ENCODE assay signal across 1 cellular context in the genomic region with DNA sequence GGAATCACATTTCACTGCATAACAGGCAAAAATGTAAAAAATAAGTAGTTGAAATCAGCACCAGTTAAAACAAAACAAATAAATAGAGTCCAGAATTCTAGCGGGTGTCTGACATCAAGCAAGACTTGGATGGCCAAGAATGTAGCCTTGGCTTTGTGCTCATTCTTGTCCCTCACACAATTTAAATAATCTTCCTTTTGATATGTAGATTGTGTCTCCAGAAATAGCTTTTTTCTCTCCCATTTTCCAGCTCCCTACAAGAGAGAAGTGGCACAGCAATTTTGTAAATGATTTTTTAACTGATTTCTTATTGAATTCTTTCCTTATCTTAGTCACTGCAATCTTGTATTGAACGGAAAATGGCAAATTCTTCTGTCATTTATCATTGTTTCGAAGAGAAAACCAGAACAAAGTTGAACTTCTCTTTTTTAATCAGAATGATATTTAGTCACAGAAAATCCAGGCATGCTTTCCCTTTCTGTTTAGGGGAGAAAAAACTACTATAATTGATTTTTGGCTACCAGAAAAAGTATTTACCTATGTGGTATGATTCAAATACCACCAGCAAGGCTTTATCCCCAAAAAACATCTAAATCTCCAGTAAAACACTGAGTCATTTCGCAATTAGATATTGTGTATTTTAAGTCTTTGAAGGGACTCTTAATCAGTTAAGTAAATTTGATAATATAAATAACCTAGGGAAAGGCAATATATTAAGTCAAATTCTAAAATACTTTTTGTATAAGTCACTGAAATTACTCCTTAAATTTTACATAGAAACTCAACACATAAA.
TF ChIP-seq lines count a peak whose summit lies in the region.

No MANE protein-coding gene starts in this region.

TF ChIP-seq in HepG2, 621 proteins besides CTCF, POLR2A, EP300 and RAD21:
- TF ChIP-seq FOXJ3 (CRISPR knock-in tag; IDR thresholded peaks at IDR 0.05; ENCODE audit: borderline replicate concordance) = peak; percentile 10; the same call in 1 of the 2 replicates
- no peak for TF ChIP-seq FOXA3 (CRISPR knock-in tag; IDR thresholded peaks at IDR 0.05)
